ENCODE assay signal across 8 cellular contexts in the genomic region with DNA sequence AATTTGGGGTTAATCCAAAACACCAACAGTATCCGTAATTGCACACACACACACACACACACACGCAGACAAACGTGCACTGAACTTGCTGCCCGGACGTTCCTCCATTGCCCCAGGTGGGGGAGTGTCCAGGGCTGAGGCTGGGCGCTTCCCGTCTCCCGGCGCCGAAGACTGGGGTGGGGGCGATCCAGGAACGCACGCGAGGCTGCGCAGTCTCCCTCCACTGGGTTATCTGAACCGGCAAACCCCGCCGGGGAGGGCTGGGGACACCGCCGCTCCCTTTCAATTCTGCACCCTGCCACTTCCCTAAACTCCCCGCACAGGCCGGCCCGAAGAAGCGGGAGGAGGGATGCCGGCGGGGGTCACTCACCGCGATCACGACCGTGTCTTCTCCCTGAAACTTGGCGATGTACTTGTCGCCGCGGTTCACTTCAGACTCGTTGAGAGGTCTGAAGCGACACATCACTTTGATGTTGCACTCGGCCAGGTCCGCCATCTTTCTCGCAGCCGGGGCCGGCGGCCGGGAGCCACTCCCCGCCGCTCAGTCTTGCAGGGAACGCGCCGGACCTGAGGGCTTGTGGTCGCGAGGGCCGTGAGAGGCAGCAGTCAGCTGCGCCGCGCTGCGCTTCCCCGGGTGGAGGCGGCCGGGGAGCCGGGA. TPM values are rescaled to one million over a fixed set of nuclear protein-coding genes. Genes with fewer than 3 reads are reported as not detected.
DNase-seq lines count a peak whose midpoint lies in the region; ATAC-seq and TF ChIP-seq lines count a peak whose summit lies in the region.

No MANE protein-coding gene starts in this region.

- H3K27me3 Mint-ChIP-seq in CD4-positive, alpha-beta memory T cell, result no peaks in the 10 kb centered on the region
- H3K27me3 Mint-ChIP-seq in nephron progenitor cell (ENCODE audit: low read depth, poor library complexity), result peaks cover 8% of the 10 kb centered on the region

- peak overlapping the region; percentile 84 to 89 for H3K9ac ChIP-seq in stomach smooth muscle (ENCODE audit: low read length in 2 of 2)

- no peaks in the 10 kb centered on the region for H3K36me3 ChIP-seq in CD4-positive, alpha-beta memory T cell (ENCODE audit: insufficient read depth, low read length)
- H3K36me3 ChIP-seq in PC-9 (ENCODE audit: low read depth) (no peaks in the 10 kb centered on the region), stomach smooth muscle (ENCODE audit: control insufficient read depth in 2 of 2, insufficient read depth in 2 of 2, low read length in 2 of 2) (no peaks in the 10 kb centered on the region)

- no peaks in the 10 kb centered on the region for H3K9me2 ChIP-seq in PC-9 (ENCODE audit: insufficient read depth)

- peak in 4 of 5 donors; percentile 63 to 81 (median 70) for DNase-seq in CD4-positive, alpha-beta memory T cell
- DNase-seq in PC-9 (peak in 1 of 2 experiments; percentile 67), fibroblast of pulmonary artery (ENCODE audit: low read depth) (peak; percentile 70), nephron progenitor cell (peak; percentile 72)
- peak; percentile 37 for DNase-seq in activated T-helper 9 cell treated with anti-CD3 and anti-CD28 coated beads, Interleukin-2, amount 50 U/mL, for 16 hours (ENCODE audit: low read depth)

- peak overlapping the region; percentile 81 for H3K27ac ChIP-seq in CD4-positive, alpha-beta memory T cell (ENCODE audit: low read depth, low read length)
- H3K27ac ChIP-seq in PC-9, result peak overlapping the region; percentile 66
- H3K27ac ChIP-seq in stomach smooth muscle (ENCODE audit: low read length), result peak overlapping the region; percentile 87

- intact Hi-C loops in CD4-positive, alpha-beta memory T cell (cut with micrococcal nuclease), result loop anchor here (1.0 to 10.0 kb wide), 7 partner anchors 125 to 1348 kb away; a partner anchor contains a TSS
- intact Hi-C loops in PC-9 (cut with micrococcal nuclease; ENCODE audit: unreplicated experiment), result loop anchor here (2.0 to 10.0 kb wide), 4 partner anchors 99 to 319 kb away; a partner anchor contains a TSS

- H3K4me1 Mint-ChIP-seq in CD4-positive, alpha-beta memory T cell, result peaks cover 33 to 58% (median 48%) of the 10 kb centered on the region in 4 donors
- peaks cover 72% of the 10 kb centered on the region for H3K4me1 Mint-ChIP-seq in nephron progenitor cell

- H3F3A ChIP-seq in PC-9 (ENCODE audit: insufficient read depth, low read depth), result no peaks in the 10 kb centered on the region

- H3K4me1 ChIP-seq in CD4-positive, alpha-beta memory T cell (ENCODE audit: insufficient read depth, low read length), result peaks cover 53% of the 10 kb centered on the region
- H3K4me1 ChIP-seq in PC-9 (replicated peaks; ENCODE audit: insufficient read depth) (peaks cover 25% of the 10 kb centered on the region), stomach smooth muscle (ENCODE audit: control insufficient read depth, insufficient read depth, low read length) (peaks cover 7% of the 10 kb centered on the region)

- H3K27me3 ChIP-seq in CD4-positive, alpha-beta memory T cell (ENCODE audit: insufficient read depth, low read length), result no peaks in the 10 kb centered on the region
- H3K27me3 ChIP-seq in PC-9 (ENCODE audit: insufficient read depth, low read depth), result no peaks in the 10 kb centered on the region
- H3K27me3 ChIP-seq in stomach smooth muscle (ENCODE audit: control insufficient read depth in 1 of 2, insufficient read depth in 2 of 2, low read length in 2 of 2), result no peaks in the 10 kb centered on the region

- TF ChIP-seq CTCF in PC-9 (conservative IDR thresholded peaks at IDR 0.05), result no peak
- peak; percentile 3 for TF ChIP-seq CTCF in fibroblast of pulmonary artery (IDR thresholded peaks at IDR 0.05; ENCODE audit: low read length, missing control alignments)
- TF ChIP-seq CTCF in nephron progenitor cell (IDR thresholded peaks at IDR 0.05), result no peak

- ATAC-seq in GM19328 (IDR thresholded peaks at IDR 0.05; ENCODE audit: unreplicated experiment) (peak; percentile 42), HG03442 (IDR thresholded peaks at IDR 0.05; ENCODE audit: unreplicated experiment) (peak; percentile 39)

- no peaks in the 10 kb centered on the region for H3K9me3 Mint-ChIP-seq in CD4-positive, alpha-beta memory T cell
- no peaks in the 10 kb centered on the region for H3K9me3 Mint-ChIP-seq in nephron progenitor cell

- H3K4me3 Mint-ChIP-seq in CD4-positive, alpha-beta memory T cell, result peak overlapping the region; percentile 95 to 99 (median 98)
- H3K4me3 Mint-ChIP-seq in nephron progenitor cell, result peak overlapping the region; percentile 99

- no peaks in the 10 kb centered on the region for H3K9me3 ChIP-seq in CD4-positive, alpha-beta memory T cell (ENCODE audit: control insufficient read depth in 1 of 2, low read length in 2 of 2)
- H3K9me3 ChIP-seq in PC-9 (ENCODE audit: insufficient read depth, low read depth), result no peaks in the 10 kb centered on the region
- H3K9me3 ChIP-seq in stomach smooth muscle (ENCODE audit: control insufficient read depth in 2 of 2, low read length in 2 of 2), result no peaks in the 10 kb centered on the region

- peak overlapping the region; percentile 96 for H2AFZ ChIP-seq in PC-9

- POLR2A ChIA-PET in CD4-positive, alpha-beta memory T cell (lab: Charles Lee; ENCODE audit: partially characterized antibody), result interaction anchor here (0.8 to 1.9 kb wide), 8 partner anchors 8 to 390 kb away, joined by 3 to 5 read pairs (median 4); no protein-coding TSS in a partner anchor
- POLR2A ChIA-PET in PC-9 (lab: Charles Lee; ENCODE audit: unreplicated experiment), result interaction anchor here (0.6 to 0.7 kb wide), 2 partner anchors 293 to 925 kb away, joined by 4 to 14 read pairs; no protein-coding TSS in a partner anchor

- TSS peak; percentile 31 for BruUV-seq in PC-9 (replicated peaks; lab: Mats Ljungman, UMichigan)

- peaks cover 45% of the 10 kb centered on the region for H4K20me1 ChIP-seq in PC-9 (ENCODE audit: insufficient read depth)

- peaks cover 0 to 28% of the 10 kb centered on the region in 2 donors for H3K36me3 Mint-ChIP-seq in CD4-positive, alpha-beta memory T cell
- no peaks in the 10 kb centered on the region for H3K36me3 Mint-ChIP-seq in nephron progenitor cell (ENCODE audit: low read depth)

- H3K4me2 ChIP-seq in PC-9, result peak overlapping the region; percentile 98

- CTCF ChIA-PET in CD4-positive, alpha-beta memory T cell (lab: Charles Lee; ENCODE audit: partially characterized antibody), result interaction anchor here (0.6 kb wide), 1 partner anchor 15 kb away, joined by 4 read pairs; no protein-coding TSS in a partner anchor
- CTCF ChIA-PET in PC-9 (lab: Charles Lee), result interaction anchor here (0.6 to 0.7 kb wide), 2 partner anchors 102 to 227 kb away, joined by 3 read pairs; no protein-coding TSS in a partner anchor

- H3K4me3 ChIP-seq in CD4-positive, alpha-beta memory T cell (ENCODE audit: low read length in 2 of 2), result peak overlapping the region; percentile 88 to 93
- H3K4me3 ChIP-seq in PC-9 (peak overlapping the region; percentile 91), fibroblast of pulmonary artery (replicated peaks; ENCODE audit: low read depth, low read length) (peak overlapping the region; percentile 92), stomach smooth muscle (ENCODE audit: low read length in 2 of 2) (peak overlapping the region; percentile 77 to 94)

- peaks cover 55% of the 10 kb centered on the region for H3K79me2 ChIP-seq in PC-9 (ENCODE audit: low read depth)

- peak overlapping the region; percentile 94 to 97 (median 95) for H3K27ac Mint-ChIP-seq in CD4-positive, alpha-beta memory T cell
- peak overlapping the region; percentile 99 for H3K27ac Mint-ChIP-seq in nephron progenitor cell

RNA-seq across cellular contexts. Expression of a gene that starts 0.6 kb away (rescaled TPM):
- total RNA-seq in CD4-positive, alpha-beta memory T cell, result 10 to 100 TPM; 54.8 to 55.6 TPM
- polyA plus RNA-seq in CD4-positive, alpha-beta memory T cell, result 10 to 100 TPM; 23.4 to 29.6 TPM
- 64.9 and 76.9 TPM in 2 replicates for total RNA-seq in PC-9 (2021)
